Comparison of ENCODE assay signal across 8 cellular contexts in the genomic region with DNA sequence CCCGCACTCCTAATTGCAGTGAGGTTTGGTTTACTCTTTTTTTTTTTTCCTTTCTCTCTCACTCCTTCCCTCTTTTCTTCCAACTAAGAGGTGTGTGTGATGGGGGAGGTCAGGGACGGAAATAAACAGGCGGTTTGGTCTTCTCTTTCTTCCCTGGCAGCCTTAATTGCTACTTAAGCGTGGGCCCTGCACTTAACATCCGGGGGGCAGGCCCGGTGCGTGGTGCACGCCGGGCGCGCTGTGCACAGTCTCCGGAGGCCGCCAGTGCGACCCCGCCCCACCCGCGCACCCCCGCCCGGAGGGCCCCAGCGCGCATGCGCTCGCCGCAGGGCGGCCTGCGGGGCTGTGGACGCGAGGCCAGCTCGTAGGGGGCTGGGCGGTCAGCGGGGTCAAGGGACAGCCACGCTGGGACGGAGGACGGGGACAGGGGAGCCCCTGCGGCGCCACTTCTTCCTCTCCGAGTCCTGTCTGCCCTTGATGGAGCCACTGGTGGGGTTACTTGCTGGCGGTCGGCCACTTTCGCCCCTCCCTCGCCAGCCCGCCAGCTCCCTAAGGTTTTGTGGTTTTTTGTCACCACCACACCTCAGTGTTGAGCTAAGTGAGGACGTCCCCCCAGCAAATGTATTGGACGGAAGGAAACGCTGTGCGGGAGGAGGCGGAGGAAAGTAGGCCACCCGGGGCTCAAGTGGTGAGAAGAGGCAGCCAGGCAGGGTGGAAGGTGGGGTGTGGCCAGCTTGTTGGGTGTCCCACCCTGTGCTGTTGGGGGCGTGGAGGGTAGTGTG.
DNase-seq lines count a peak whose midpoint lies in the region; ATAC-seq and TF ChIP-seq lines count a peak whose summit lies in the region.

No MANE protein-coding gene starts in this region.

- peak overlapping the region; percentile 68 for H3K4me3 Mint-ChIP-seq in endothelial cell (ENCODE audit: unreplicated experiment)

- H3K27ac Mint-ChIP-seq in endothelial cell (ENCODE audit: unreplicated experiment), result no peak overlapping the region

- peak overlapping the region; percentile 53 to 64 for H3K4me3 ChIP-seq in muscle layer of duodenum (ENCODE audit: low read depth in 1 of 2, low read length in 2 of 2)

- H3K4me1 ChIP-seq in muscle layer of duodenum (ENCODE audit: control insufficient read depth in 1 of 2, insufficient read depth in 2 of 2, low read length in 2 of 2), result peaks cover 0 to 11% of the 10 kb centered on the region in 2 donors

- peaks cover 8% of the 10 kb centered on the region for H3K27me3 Mint-ChIP-seq in endothelial cell (ENCODE audit: unreplicated experiment)

- no peaks in the 10 kb centered on the region for H3K36me3 ChIP-seq in muscle layer of duodenum (ENCODE audit: control insufficient read depth in 1 of 2, insufficient read depth in 2 of 2, low read length in 2 of 2)

- DNase-seq in DMS53 treated with DMSO at 0.1 percent for 48 hours (lab: John Stamatoyannopoulos, UW; ENCODE audit: unreplicated experiment) (peak; percentile 28), NCI-H510A (lab: John Stamatoyannopoulos, UW) (peak; percentile 86), endothelial cell (ENCODE audit: low spot score) (peak; percentile 57)
- peak; percentile 48 to 71 (median 67) for DNase-seq in activated CD8-positive, alpha-beta memory T cell treated with anti-CD3 and anti-CD28 coated beads for 48 hours (ENCODE audit: low read depth in 2 of 3, low spot score in 2 of 3)
- DNase-seq in stimulated activated CD8-positive, alpha-beta memory T cell treated with anti-CD3 and anti-CD28 coated beads, Interleukin-7, amount 100 ng/mL, for 48 hours (ENCODE audit: extremely low read depth in 1 of 2, low read depth in 1 of 2), result peak; percentile 62 to 72

- peaks cover 5% of the 10 kb centered on the region for H3K4me1 Mint-ChIP-seq in endothelial cell (ENCODE audit: unreplicated experiment)

- no peaks in the 10 kb centered on the region for H3K27me3 ChIP-seq in muscle layer of duodenum (ENCODE audit: low read depth, low read length)

- no peak overlapping the region for H3K27ac ChIP-seq in muscle layer of duodenum (ENCODE audit: low read length)

- H3K36me3 Mint-ChIP-seq in endothelial cell (ENCODE audit: low read depth, unreplicated experiment), result peaks cover 4% of the 10 kb centered on the region

- peak; percentile 83 for ATAC-seq in HG02610 (IDR thresholded peaks at IDR 0.05; ENCODE audit: unreplicated experiment)
- no peak for ATAC-seq in HG02981 (IDR thresholded peaks at IDR 0.05; ENCODE audit: unreplicated experiment)

- H3K9me3 ChIP-seq in muscle layer of duodenum (ENCODE audit: control insufficient read depth in 1 of 2, low read length in 2 of 2), result no peaks in the 10 kb centered on the region

- no peaks in the 10 kb centered on the region for H3K9me3 Mint-ChIP-seq in endothelial cell (ENCODE audit: unreplicated experiment)

- no peak for TF ChIP-seq CTCF in endothelial cell (IDR thresholded peaks at IDR 0.05; ENCODE audit: unreplicated experiment)

Comparison
In these comparisons a context has a peak if more than half of its experiments do, and no peak if none do; other contexts are left out.
1. DNase-seq: peak in every context shown above with its lines; median percentile 86 in NCI-H510A; 67 in activated CD8-positive, alpha-beta memory T cell treated with anti-CD3 and anti-CD28 coated beads for 48 hours; 67 in stimulated activated CD8-positive, alpha-beta memory T cell treated with anti-CD3 and anti-CD28 coated beads, Interleukin-7, amount 100 ng/mL, for 48 hours; 57 in endothelial cell; 28 in DMS53 treated with DMSO at 0.1 percent for 48 hours.